ENCODE assay signal across 8 cellular contexts in genomic region chr19:14786421-14786851, GRCh38. TPM values are rescaled to one million over a fixed set of nuclear protein-coding genes. Genes with fewer than 3 reads are reported as not detected.
DNase-seq lines count a peak whose midpoint lies in the region; ATAC-seq and TF ChIP-seq lines count a peak whose summit lies in the region.

No MANE protein-coding gene starts in this region.

- intact Hi-C loops in PC-9 (cut with micrococcal nuclease; ENCODE audit: unreplicated experiment) (no loop called here), esophagus muscularis mucosa (cut with DNase I) (no loop called here), psoas muscle (cut with DNase I) (no loop called here)

- H3K4me1 ChIP-seq in PC-9 (replicated peaks; ENCODE audit: insufficient read depth) (peaks cover 9% of the 10 kb centered on the region), esophagus muscularis mucosa (no peaks in the 10 kb centered on the region), psoas muscle (no peaks in the 10 kb centered on the region)

- H3F3A ChIP-seq in PC-9 (ENCODE audit: insufficient read depth, low read depth), result peaks cover 7% of the 10 kb centered on the region; the same call in 1 of the 2 replicates

- POLR2A ChIA-PET in PC-9 (lab: Charles Lee; ENCODE audit: unreplicated experiment), result interaction anchor here (1.0 kb wide), 1 partner anchor 96 kb away, joined by 13 read pairs; the partner anchor contains the start of gene ZNF333

- H3K4me2 ChIP-seq in PC-9, result peak overlapping the region; percentile 79

- no peak for TF ChIP-seq POLR2A in esophagus muscularis mucosa (IDR thresholded peaks at IDR 0.05; ENCODE audit: low read depth)

- H3K9me3 ChIP-seq in PC-9 (ENCODE audit: insufficient read depth, low read depth) (no peaks in the 10 kb centered on the region), esophagus muscularis mucosa (no peaks in the 10 kb centered on the region), psoas muscle (no peaks in the 10 kb centered on the region)

- H3K4me3 ChIP-seq in PC-9 (peak overlapping the region; percentile 48; the same call in 1 of the 2 replicates), esophagus muscularis mucosa (no peak overlapping the region), psoas muscle (no peak overlapping the region)

- ATAC-seq in psoas muscle, result no peak
- ATAC-seq in GM19397 (IDR thresholded peaks at IDR 0.05; ENCODE audit: unreplicated experiment), result no peak
- ATAC-seq in omental fat pad (ENCODE audit: low FRiP score), result no peak

- no peaks in the 10 kb centered on the region for H3K36me3 ChIP-seq in PC-9 (ENCODE audit: low read depth)
- no peaks in the 10 kb centered on the region for H3K36me3 ChIP-seq in esophagus muscularis mucosa
- H3K36me3 ChIP-seq in psoas muscle (ENCODE audit: insufficient read depth in 1 of 2, low read depth in 1 of 2), result no peaks in the 10 kb centered on the region

- no peak overlapping the region for H3K27ac ChIP-seq in PC-9
- no peak overlapping the region for H3K27ac ChIP-seq in esophagus muscularis mucosa (replicated peaks in 1 of 4)
- H3K27ac ChIP-seq in psoas muscle, result no peak overlapping the region

- H4K20me1 ChIP-seq in PC-9 (ENCODE audit: insufficient read depth), result no peaks in the 10 kb centered on the region

- no peaks in the 10 kb centered on the region for H3K9me2 ChIP-seq in PC-9 (ENCODE audit: insufficient read depth)

- no peaks in the 10 kb centered on the region for H3K79me2 ChIP-seq in PC-9 (ENCODE audit: low read depth)

- whole genome bisulfite sequencing in esophagus muscularis mucosa, result 70% methylated on average over 4 of the region's 18 CpGs
- 14 to 16% (median 14%) methylated on average over 16 to 18 of the region's 18 CpGs for WGBS in psoas muscle, 3 donors

- peak overlapping the region; percentile 59; the same call in 1 of the 2 replicates for H2AFZ ChIP-seq in PC-9

- BruUV-seq in PC-9 (replicated peaks; lab: Mats Ljungman, UMichigan), result no TSS peak

- H3K27me3 ChIP-seq in PC-9 (ENCODE audit: insufficient read depth, low read depth), result no peaks in the 10 kb centered on the region
- peaks cover 0 to 47% (median 4%) of the 10 kb centered on the region in 4 donors for H3K27me3 ChIP-seq in esophagus muscularis mucosa
- peaks cover 0 to 4% (median 4%) of the 10 kb centered on the region in 3 donors for H3K27me3 ChIP-seq in psoas muscle (ENCODE audit: insufficient read depth in 3 of 3, low read length in 2 of 3)

- TF ChIP-seq CTCF in PC-9 (conservative IDR thresholded peaks at IDR 0.05) (peak; percentile 90), esophagus muscularis mucosa (IDR thresholded peaks at IDR 0.05) (peak; percentile 21 to 41 (median 21)), psoas muscle (IDR thresholded peaks at IDR 0.05) (peak; percentile 27), omental fat pad (IDR thresholded peaks at IDR 0.05) (no peak)

- DNase-seq in NCI-H82 (lab: John Stamatoyannopoulos, UW) (peak; percentile 46), NCI-H82 treated with DMSO at 0.1 percent for 48 hours (lab: John Stamatoyannopoulos, UW; ENCODE audit: unreplicated experiment) (no peak), PC-9 (no peak), esophagus muscularis mucosa (ENCODE audit: extremely low spot score) (peak; percentile 83), psoas muscle (peak in 1 of 2 donors; percentile 56), NCI-H2171 treated with DMSO at 0.1 percent for 48 hours (lab: John Stamatoyannopoulos, UW) (no peak), omental fat pad (ENCODE audit: low spot score) (no peak)

- CTCF ChIA-PET in PC-9 (lab: Charles Lee), result interaction anchor here (0.6 to 0.7 kb wide), 3 partner anchors 99 to 300 kb away, joined by 3 to 12 read pairs (median 7); no protein-coding TSS in a partner anchor

- no peak for TF ChIP-seq EP300 in esophagus muscularis mucosa (IDR thresholded peaks at IDR 0.05)

RNA-seq across cellular contexts. Expression of gene ADGRE2, which starts 8.1 kb away (rescaled TPM):
- total RNA-seq in PC-9 (2021) (0.25 and 0.26 TPM in 2 replicates), esophagus muscularis mucosa (1 to 10 TPM in 3 of 4 donors, under 1 TPM in 1; 0.65 to 6.0 (median 3.0) TPM), psoas muscle (under 1 TPM; 0.56 to 0.96 (median 0.79) TPM), omental fat pad (10 to 100 TPM in 2 of 4 donors, 1 to 10 TPM in 2; 1.9 to 35.2 (median 12.6) TPM)
- under 1 TPM; 0.12 to 0.19 (median 0.13) TPM for polyA plus RNA-seq in psoas muscle

RNA-seq across cellular contexts. Expression of gene OR7A5, which starts 48.5 kb away (rescaled TPM):
- total RNA-seq in PC-9 (2021), result not detected in 2 replicates
- under 1 TPM in 1 of 4 donors, not detected in 3; 0.52 TPM for total RNA-seq in esophagus muscularis mucosa
- total RNA-seq in psoas muscle, result not detected
- under 1 TPM; 0.01 TPM for polyA plus RNA-seq in psoas muscle
- total RNA-seq in omental fat pad, result not detected

RNA-seq across cellular contexts. Expression of gene OR7C1, which starts 48.5 kb away (rescaled TPM):
- total RNA-seq in PC-9 (2021), result not detected in 2 replicates
- total RNA-seq in esophagus muscularis mucosa, result under 1 TPM in 2 of 4 donors, not detected in 2; 0.06 TPM
- total RNA-seq in psoas muscle, result under 1 TPM in 1 of 4 donors, not detected in 3; 0.02 TPM
- polyA plus RNA-seq in psoas muscle, result under 1 TPM in 2 of 3 donors, not detected in 1; under 0.01 to 0.04 TPM
- total RNA-seq in omental fat pad, result not detected

Comparison
In these comparisons a context has a peak if more than half of its experiments do, and no peak if none do; other contexts are left out.
1. DNase-seq: peak in NCI-H82 (single experiment) and esophagus muscularis mucosa (single experiment); none in NCI-H82 treated with DMSO at 0.1 percent for 48 hours (single experiment), PC-9 (0 of 2), NCI-H2171 treated with DMSO at 0.1 percent for 48 hours (single experiment) and omental fat pad (single experiment).
2. CTCF ChIP-seq: peak in PC-9 (single experiment), esophagus muscularis mucosa (3 of 3) and psoas muscle (single experiment); none in omental fat pad (0 of 3).